24 cellular contexts compared by ENCODE assay signal in the genomic region with DNA sequence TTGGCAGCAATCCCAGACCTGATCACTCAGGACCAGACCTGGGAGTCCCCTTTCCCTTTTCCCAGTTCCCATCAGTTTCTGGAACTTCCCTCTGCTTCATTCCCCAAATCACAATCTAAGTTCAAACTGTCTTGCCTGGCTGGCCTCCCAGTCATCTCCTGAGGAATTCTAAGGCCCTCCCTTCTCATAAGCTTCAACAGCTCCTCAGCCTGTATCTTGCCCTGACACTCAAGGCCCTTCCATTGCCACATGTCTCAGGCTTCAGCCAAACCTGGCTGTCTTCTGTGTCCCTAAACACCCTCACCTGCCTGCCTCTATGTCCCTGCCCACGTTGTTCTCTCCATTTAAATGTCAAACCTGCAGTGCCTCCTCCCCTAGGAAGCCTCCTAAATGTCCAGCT. TPM values are rescaled to one million over a fixed set of nuclear protein-coding genes. Genes with fewer than 3 reads are reported as not detected.
"Had no signal": no experiment of that assay in that cellular context is flagged by ENCODE, and none has a peak within 500 bp of the region (broad histone marks: within the 10 kb centered on the region; RNA-seq: fewer than 3 reads in every experiment).

No MANE protein-coding gene starts in this region.

- H3K4me1 ChIP-seq: adrenal gland, colonic mucosa, prostate gland had no signal

- H3K27ac ChIP-seq: adrenal gland, body of pancreas, colonic mucosa, esophagus squamous epithelium, gastroesophageal sphincter, prostate gland, stomach, thoracic aorta had no signal

- H3K4me3 ChIP-seq: adrenal gland, body of pancreas, colonic mucosa, esophagus squamous epithelium, gastroesophageal sphincter, prostate gland, stomach, thoracic aorta had no signal

- H3K27ac Mint-ChIP-seq: activated CD8-positive, alpha-beta T cell treated with anti-CD3 and anti-CD28 coated beads for 36 hours; activated naive CD4-positive, alpha-beta T cell treated with anti-CD3 and anti-CD28 coated beads, Interleukin-2, amount 50 U/mL, for 24 hours; memory B cell; natural killer cell; T-helper 17 cell; WTC11 had no signal

- H3K36me3 Mint-ChIP-seq: activated naive CD4-positive, alpha-beta T cell treated with anti-CD3 and anti-CD28 coated beads, Interleukin-2, amount 50 U/mL, for 24 hours; memory B cell; natural killer cell; WTC11 had no signal

- H3K9me3 ChIP-seq: adrenal gland, body of pancreas, colonic mucosa, esophagus squamous epithelium, gastroesophageal sphincter, prostate gland, stomach, thoracic aorta had no signal

- DNase-seq: activated CD4-positive, alpha-beta T cell treated with anti-CD3 and anti-CD28 coated beads for 4 hours; activated CD8-positive, alpha-beta memory T cell treated with anti-CD3 and anti-CD28 coated beads, Interleukin-2, amount 50 U/mL, for 4 hours; activated CD8-positive, alpha-beta T cell treated with anti-CD3 and anti-CD28 coated beads for 36 hours; activated effector memory CD4-positive, alpha-beta T cell treated with anti-CD3 and anti-CD28 coated beads, Interleukin-2, amount 50 U/mL, for 16 hours; activated T-cell treated with anti-CD3 and anti-CD28 coated beads, Interleukin-2, amount 50 U/mL, for 48 hours; adrenal gland; body of pancreas; caudate nucleus; colonic mucosa; esophagus squamous epithelium; left ventricle myocardium superior; natural killer cell; occipital lobe; small intestine; stomach; T-helper 17 cell had no signal

- H3K27me3 ChIP-seq: adrenal gland, colonic mucosa had no signal

- H3K4me1 Mint-ChIP-seq: activated naive CD4-positive, alpha-beta T cell treated with anti-CD3 and anti-CD28 coated beads, Interleukin-2, amount 50 U/mL, for 24 hours had no signal

- ATAC-seq: activated CD8-positive, alpha-beta T cell treated with anti-CD3 and anti-CD28 coated beads for 36 hours; body of pancreas; gastroesophageal sphincter; left ventricle myocardium superior; natural killer cell; right cardiac atrium; T-helper 17 cell; WTC11 had no signal

- H3K9me3 Mint-ChIP-seq: activated CD8-positive, alpha-beta T cell treated with anti-CD3 and anti-CD28 coated beads for 36 hours; activated naive CD4-positive, alpha-beta T cell treated with anti-CD3 and anti-CD28 coated beads, Interleukin-2, amount 50 U/mL, for 24 hours; memory B cell; natural killer cell; WTC11 had no signal

- H3K36me3 ChIP-seq: adrenal gland, colonic mucosa, esophagus squamous epithelium, gastroesophageal sphincter, prostate gland, stomach, thoracic aorta had no signal

- H3K4me3 Mint-ChIP-seq: activated CD8-positive, alpha-beta T cell treated with anti-CD3 and anti-CD28 coated beads for 36 hours; activated naive CD4-positive, alpha-beta T cell treated with anti-CD3 and anti-CD28 coated beads, Interleukin-2, amount 50 U/mL, for 24 hours; memory B cell; natural killer cell; T-helper 17 cell; WTC11 had no signal

RNA-seq across cellular contexts. Expression of a gene that starts 42.6 kb away (rescaled TPM):
- total RNA-seq: activated CD8-positive, alpha-beta T cell treated with anti-CD3 and anti-CD28 coated beads for 36 hours; body of pancreas; esophagus squamous epithelium; kidney epithelial cell; left ventricle myocardium superior; right cardiac atrium; thoracic aorta had no signal
- polyA plus RNA-seq: right cardiac atrium had no signal
